In genomic region chr6:2880159-2880558, GRCh38 we compare ENCODE assay signal across 9 cellular contexts. TPM values are rescaled to one million over a fixed set of nuclear protein-coding genes. Genes with fewer than 3 reads are reported as not detected.
DNase-seq lines count a peak whose midpoint lies in the region; ATAC-seq, FAIRE-seq and TF ChIP-seq lines count a peak whose summit lies in the region.
"Not testable (repeated sequence)": the region's sequence is repeated elsewhere in the genome, so short reads cannot be mapped to it uniquely, and the experiment has no call there.
"Had no signal": no experiment of that assay in that cellular context is flagged by ENCODE, and none has a peak within 500 bp of the region (broad histone marks: within the 10 kb centered on the region; RNA-seq: fewer than 3 reads in every experiment).

No MANE protein-coding gene starts in this region.

- H3K4me2 ChIP-seq in BLaER1: peak overlapping the region; percentile 63
- H3K4me2 ChIP-seq in GM12878 (ENCODE audit: control insufficient read depth, insufficient read depth): peak overlapping the region; percentile 23; the same call in 1 of the 2 replicates

- in situ Hi-C loops in GM12878 (cut with MboI): not testable (repeated sequence)

- H3K4me1 Mint-ChIP-seq in T-helper 17 cell: peaks cover 66% of the 10 kb centered on the region
- peaks cover 68% of the 10 kb centered on the region for H3K4me1 Mint-ChIP-seq in activated CD8-positive, alpha-beta T cell treated with anti-CD3 and anti-CD28 coated beads for 36 hours (ENCODE audit: low read depth)
- H3K4me1 Mint-ChIP-seq in activated T-helper 2 cell treated with anti-CD3 and anti-CD28 coated beads, Interferon-gamma antibody, Interleukin-2, Interleukin-4, amounts not matched to agents 10 μg/mL and 5 μg/mL and 100 μg/mL, durations not matched to agents 14 hours and 24 hours and 36 hours (ENCODE audit: low read depth): peaks cover 65% of the 10 kb centered on the region
- H3K4me1 Mint-ChIP-seq in memory B cell: peaks cover 69% of the 10 kb centered on the region
- H3K4me1 Mint-ChIP-seq in stimulated activated memory B cell treated with anti-CD40 and anti-IgM and Interleukin-4, amounts not matched to agents 10 μg/mL and 1 μg/mL and 100 μg/mL, for 72 hours: peaks cover 93% of the 10 kb centered on the region

- CTCF ChIA-PET in activated CD8-positive, alpha-beta T cell treated with anti-CD3 and anti-CD28 coated beads for 36 hours (lab: Charles Lee): interaction anchor here (0.8 to 3.3 kb wide), 9 partner anchors 11 to 109 kb away, joined by 3 to 9 read pairs (median 4); no protein-coding TSS in a partner anchor
- CTCF ChIA-PET in GM12878 (lab: Yijun Ruan, JAX): interaction anchor here (0.8 to 2.8 kb wide), 7 partner anchors 11 to 24 kb away, joined by 3 to 17 read pairs (median 8); no protein-coding TSS in a partner anchor

- H3K4me1 ChIP-seq in BLaER1 (peaks cover 73% of the 10 kb centered on the region), GM12878 (ENCODE audit: control insufficient read depth, insufficient read depth, low read length) (peaks cover 19% of the 10 kb centered on the region)

- not testable (repeated sequence) for H3K27me3 ChIP-seq in BLaER1; GM12878 (replicated peaks in 1 of 2; ENCODE audit: control insufficient read depth in 2 of 2, insufficient read depth in 2 of 2, low read length in 1 of 2)

- H3K27me3 Mint-ChIP-seq in T-helper 17 cell; activated CD8-positive, alpha-beta T cell treated with anti-CD3 and anti-CD28 coated beads for 36 hours; activated T-helper 2 cell treated with anti-CD3 and anti-CD28 coated beads, Interferon-gamma antibody, Interleukin-2, Interleukin-4, amounts not matched to agents 10 μg/mL and 5 μg/mL and 100 μg/mL, durations not matched to agents 14 hours and 24 hours and 36 hours (ENCODE audit: low read depth); memory B cell; stimulated activated memory B cell treated with anti-CD40 and anti-IgM and Interleukin-4, amounts not matched to agents 10 μg/mL and 1 μg/mL and 100 μg/mL, for 72 hours: not testable (repeated sequence)

- H3K9me3 Mint-ChIP-seq in activated CD8-positive, alpha-beta T cell treated with anti-CD3 and anti-CD28 coated beads for 36 hours: peaks cover 15% of the 10 kb centered on the region
- H3K9me3 Mint-ChIP-seq in activated T-helper 2 cell treated with anti-CD3 and anti-CD28 coated beads, Interferon-gamma antibody, Interleukin-2, Interleukin-4, amounts not matched to agents 10 μg/mL and 5 μg/mL and 100 μg/mL, durations not matched to agents 14 hours and 24 hours and 36 hours; memory B cell; stimulated activated memory B cell treated with anti-CD40 and anti-IgM and Interleukin-4, amounts not matched to agents 10 μg/mL and 1 μg/mL and 100 μg/mL, for 72 hours: not testable (repeated sequence)

- not testable (repeated sequence) for H3K27ac ChIP-seq in BLaER1; GM12878 (ENCODE audit: control insufficient read depth, insufficient read depth)

- not testable (repeated sequence) for DNase-seq in GM18507 (ENCODE audit: extremely low spot score, insufficient read length, low read depth); T-helper 17 cell; activated T-helper 2 cell treated with anti-CD3 and anti-CD28 coated beads, Interferon-gamma antibody, Interleukin-2, Interleukin-4, amounts not matched to agents 10 μg/mL and 5 μg/mL and 100 μg/mL, durations not matched to agents 14 hours and 24 hours and 36 hours (ENCODE audit: low spot score); GM12878 (ENCODE audit: low read depth, low spot score); memory B cell (ENCODE audit: low spot score in 2 of 2)
- DNase-seq in activated CD8-positive, alpha-beta T cell treated with anti-CD3 and anti-CD28 coated beads for 36 hours: peak; percentile 50

- TF ChIP-seq RAD21 in GM12878 (IDR thresholded peaks at IDR 0.05; ENCODE audit: insufficient read depth, low read depth, low read length): not testable (repeated sequence)

- SMC1A ChIA-PET in GM12878 (lab: Charles Lee; ENCODE audit: uncharacterized antibody, unreplicated experiment): interaction anchor here (0.6 to 2.3 kb wide), 7 partner anchors 8 to 849 kb away, joined by 3 to 28 read pairs (median 3); partner anchors contain the start of gene SERPINB1

- BruUV-seq in GM12878 (replicated peaks; lab: Mats Ljungman, UMichigan): TSS peak; percentile 47

- TF ChIP-seq CTCF in activated CD8-positive, alpha-beta T cell treated with anti-CD3 and anti-CD28 coated beads for 36 hours (IDR thresholded peaks at IDR 0.05); GM12878 (IDR thresholded peaks at IDR 0.05 in 2 of 3, conservative IDR thresholded peaks at IDR 0.05 in 1 of 3; ENCODE audit: control insufficient read depth in 2 of 3, extremely low read depth in 1 of 3, insufficient read depth in 1 of 3, low read depth in 3 of 3, low read length in 3 of 3): not testable (repeated sequence)

- not testable (repeated sequence) for H3K9me3 ChIP-seq in BLaER1; T-helper 17 cell (ENCODE audit: control insufficient read depth, low read length, poor library complexity, severe bottlenecking); GM12878 (replicated peaks; ENCODE audit: control insufficient read depth, insufficient read depth, low read length)

- peak; percentile 44 for ATAC-seq in T-helper 17 cell
- peak; percentile 53 for ATAC-seq in activated CD8-positive, alpha-beta T cell treated with anti-CD3 and anti-CD28 coated beads for 36 hours
- ATAC-seq in GM12878; memory B cell (ENCODE audit: low read depth); stimulated activated memory B cell treated with anti-CD40 and anti-IgM and Interleukin-4, amounts not matched to agents 10 μg/mL and 1 μg/mL and 100 μg/mL, for 72 hours: not testable (repeated sequence)

- not testable (repeated sequence) for H3K79me2 ChIP-seq in GM12878 (ENCODE audit: control insufficient read depth, insufficient read depth, low read length)

- H3K4me3 ChIP-seq in BLaER1, GM12878: not testable (repeated sequence)

- RAD21 ChIA-PET in GM12878 (lab: Charles Lee; ENCODE audit: unreplicated experiment): interaction anchor here (1.5 to 1.9 kb wide), 2 partner anchors 19 to 31 kb away, joined by 3 to 6 read pairs; no protein-coding TSS in a partner anchor

- H3K36me3 ChIP-seq in BLaER1; GM12878 (ENCODE audit: control insufficient read depth in 2 of 2, insufficient read depth in 2 of 2, low read length in 1 of 2): not testable (repeated sequence)

- peak; percentile 33 for FAIRE-seq in GM18507 (lab: Jason Lieb, UNC)
- FAIRE-seq in GM12878 (lab: Jason Lieb, UNC): not testable (repeated sequence)

- not testable (repeated sequence) for TF ChIP-seq EP300 in GM12878 (IDR thresholded peaks at IDR 0.05; ENCODE audit: borderline replicate concordance in 1 of 2, control insufficient read depth in 1 of 2, low read depth in 2 of 2, low read length in 2 of 2)

- H3K4me3 Mint-ChIP-seq in T-helper 17 cell: peak overlapping the region; percentile 69
- H3K4me3 Mint-ChIP-seq in activated CD8-positive, alpha-beta T cell treated with anti-CD3 and anti-CD28 coated beads for 36 hours: peak overlapping the region; percentile 60
- peak overlapping the region; percentile 19 for H3K4me3 Mint-ChIP-seq in activated T-helper 2 cell treated with anti-CD3 and anti-CD28 coated beads, Interferon-gamma antibody, Interleukin-2, Interleukin-4, amounts not matched to agents 10 μg/mL and 5 μg/mL and 100 μg/mL, durations not matched to agents 14 hours and 24 hours and 36 hours (ENCODE audit: low read depth)
- H3K4me3 Mint-ChIP-seq in memory B cell: peak overlapping the region; percentile 70
- peak overlapping the region; percentile 70 for H3K4me3 Mint-ChIP-seq in stimulated activated memory B cell treated with anti-CD40 and anti-IgM and Interleukin-4, amounts not matched to agents 10 μg/mL and 1 μg/mL and 100 μg/mL, for 72 hours

- POLR2A ChIA-PET in activated CD8-positive, alpha-beta T cell treated with anti-CD3 and anti-CD28 coated beads for 36 hours (lab: Charles Lee): interaction anchor here (1.3 to 1.7 kb wide), 2 partner anchors 12 to 17 kb away, joined by 4 to 6 read pairs; no protein-coding TSS in a partner anchor
- POLR2A ChIA-PET in GM12878 (lab: Charles Lee): interaction anchor here (1.7 to 2.6 kb wide), 2 partner anchors 23 to 25 kb away, joined by 4 to 8 read pairs; no protein-coding TSS in a partner anchor

- H3K9ac ChIP-seq in BLaER1; GM12878 (ENCODE audit: control insufficient read depth, insufficient read depth, low read length): not testable (repeated sequence)

- not testable (repeated sequence) for H3K36me3 Mint-ChIP-seq in T-helper 17 cell (ENCODE audit: low read depth); memory B cell
- H3K36me3 Mint-ChIP-seq in activated CD8-positive, alpha-beta T cell treated with anti-CD3 and anti-CD28 coated beads for 36 hours (ENCODE audit: low read depth): peaks cover 17% of the 10 kb centered on the region
- peaks cover 38% of the 10 kb centered on the region for H3K36me3 Mint-ChIP-seq in activated T-helper 2 cell treated with anti-CD3 and anti-CD28 coated beads, Interferon-gamma antibody, Interleukin-2, Interleukin-4, amounts not matched to agents 10 μg/mL and 5 μg/mL and 100 μg/mL, durations not matched to agents 14 hours and 24 hours and 36 hours (ENCODE audit: low read depth)
- H3K36me3 Mint-ChIP-seq in stimulated activated memory B cell treated with anti-CD40 and anti-IgM and Interleukin-4, amounts not matched to agents 10 μg/mL and 1 μg/mL and 100 μg/mL, for 72 hours: peaks cover 33% of the 10 kb centered on the region

- H2AFZ ChIP-seq in GM12878 (ENCODE audit: control insufficient read depth, low read depth, low read length): not testable (repeated sequence)

- not testable (repeated sequence) for TF ChIP-seq POLR2A in GM12878 (IDR thresholded peaks at IDR 0.05; ENCODE audit: low read depth, low read length)

- 21% methylated on average over 2 of the region's 2 CpGs for WGBS in GM12878 (ENCODE audit: insufficient coverage, insufficient replicate concordance, low lambda C conversion rate, missing lambda C conversion rate)

- intact Hi-C loops in activated CD8-positive, alpha-beta T cell treated with anti-CD3 and anti-CD28 coated beads for 36 hours (cut with micrococcal nuclease): not testable (repeated sequence)
- intact Hi-C loops in activated T-helper 2 cell treated with anti-CD3 and anti-CD28 coated beads, Interferon-gamma antibody, Interleukin-2, Interleukin-4, amounts not matched to agents 10 μg/mL and 5 μg/mL and 100 μg/mL, durations not matched to agents 14 hours and 24 hours and 36 hours (cut with micrococcal nuclease): loop anchor here (2.0 kb wide), 1 partner anchor 19 kb away; no protein-coding TSS in a partner anchor
- intact Hi-C loops in GM12878 (cut with micrococcal nuclease; ENCODE audit: unreplicated experiment): loop anchor here (2.0 kb wide), 1 partner anchor 17 kb away; no protein-coding TSS in a partner anchor

- H3K27ac Mint-ChIP-seq in T-helper 17 cell: peak overlapping the region; percentile 84
- peak overlapping the region; percentile 65 for H3K27ac Mint-ChIP-seq in activated CD8-positive, alpha-beta T cell treated with anti-CD3 and anti-CD28 coated beads for 36 hours
- H3K27ac Mint-ChIP-seq in activated T-helper 2 cell treated with anti-CD3 and anti-CD28 coated beads, Interferon-gamma antibody, Interleukin-2, Interleukin-4, amounts not matched to agents 10 μg/mL and 5 μg/mL and 100 μg/mL, durations not matched to agents 14 hours and 24 hours and 36 hours: peak overlapping the region; percentile 23
- H3K27ac Mint-ChIP-seq in memory B cell: peak overlapping the region; percentile 97
- H3K27ac Mint-ChIP-seq in stimulated activated memory B cell treated with anti-CD40 and anti-IgM and Interleukin-4, amounts not matched to agents 10 μg/mL and 1 μg/mL and 100 μg/mL, for 72 hours: peak overlapping the region; percentile 71

- H4K20me1 ChIP-seq in BLaER1; GM12878 (ENCODE audit: control insufficient read depth, insufficient read depth): not testable (repeated sequence)

RNA-seq across cellular contexts. Expression of gene SERPINB9, which starts 22.9 kb away (rescaled TPM):
- total RNA-seq in T-helper 17 cell (10 to 100 TPM; 32.9 to 37.7 TPM), GM12878 (2014; rRNA removed) (4.7 and 5.6 TPM in 2 replicates), GM12878 (2014; rRNA removed; fragmentation: Illumina TruSeq; extraction: Trizol) (5.4 and 5.5 TPM in 2 replicates), GM12878 (2021) (5.8 and 6.1 TPM in 2 replicates)
- total RNA-seq in activated CD8-positive, alpha-beta T cell treated with anti-CD3 and anti-CD28 coated beads for 36 hours: 10 to 100 TPM; 65.7 to 70.3 TPM
- total RNA-seq in activated T-helper 2 cell treated with anti-CD3 and anti-CD28 coated beads, Interferon-gamma antibody, Interleukin-2, Interleukin-4, amounts not matched to agents 10 μg/mL and 5 μg/mL and 100 μg/mL, durations not matched to agents 14 hours and 24 hours and 36 hours: 120 and 123 TPM in 2 replicates
- 63.2 and 66.0 TPM in 2 replicates for total RNA-seq in GM12878 (2013; cell fraction: nucleolus; rRNA removed)
- 7.8 TPM for polyA plus RNA-seq in GM12878 (2011; ENCODE audit: low read depth)
- polyA plus RNA-seq in GM12878 (2011; rRNA removed) (133 and 141 TPM in 2 replicates), GM12878 (2014; fragmentation: Illumina TruSeq; extraction: Trizol) (6.7 and 7.3 TPM in 2 replicates), GM12878 (2014; fragmentation: Nextera tagmentation; extraction: Ambion mirVana) (1 to 10 TPM; 2.0 to 3.7 TPM), GM12878 (2014; rRNA removed) (3.8 and 5.9 TPM in 2 replicates), GM12878 (2016; fragmentation: Nextera tagmentation; extraction: Ambion mirVana) (1 to 10 TPM; 4.1 to 4.2 TPM)
- polyA plus RNA-seq in GM12878 (2011; cell fraction: cytosol; rRNA removed): 94.6 and 110 TPM in 2 replicates
- 35.5 and 39.0 TPM in 2 replicates for polyA plus RNA-seq in GM12878 (2011; cell fraction: nucleus; rRNA removed)
- polyA plus RNA-seq in GM12878 (2012): 11.4 and 20.4 TPM in 2 replicates
- polyA minus RNA-seq in GM12878 (2011; rRNA and poly(A)+ RNA removed): 135 and 152 TPM in 2 replicates
- 57.1 and 64.0 TPM in 2 replicates for polyA minus RNA-seq in GM12878 (2011; cell fraction: cytosol; rRNA and poly(A)+ RNA removed)
- polyA minus RNA-seq in GM12878 (2011; cell fraction: nucleus; rRNA and poly(A)+ RNA removed): 21.2 and 30.0 TPM in 2 replicates
- total RNA-seq: H4 had no signal

RNA-seq across cellular contexts. Expression of gene SERPINB1, which starts 38.5 kb away (rescaled TPM):
- total RNA-seq in T-helper 17 cell (10 to 100 TPM; 39.2 to 44.4 TPM), GM12878 (2014; rRNA removed) (0.45 and 0.65 TPM in 2 replicates), GM12878 (2014; rRNA removed; fragmentation: Illumina TruSeq; extraction: Trizol) (0.67 and 0.88 TPM in 2 replicates), GM12878 (2021) (1.6 TPM in 2 replicates)
- 10 to 100 TPM; 55.8 to 60.0 TPM for total RNA-seq in activated CD8-positive, alpha-beta T cell treated with anti-CD3 and anti-CD28 coated beads for 36 hours
- 102 and 103 TPM in 2 replicates for total RNA-seq in activated T-helper 2 cell treated with anti-CD3 and anti-CD28 coated beads, Interferon-gamma antibody, Interleukin-2, Interleukin-4, amounts not matched to agents 10 μg/mL and 5 μg/mL and 100 μg/mL, durations not matched to agents 14 hours and 24 hours and 36 hours
- 0.67 and 1.0 TPM in 2 replicates for total RNA-seq in GM12878 (2013; cell fraction: nucleolus; rRNA removed)
- polyA plus RNA-seq in GM12878 (2011; ENCODE audit: low read depth): 0.76 TPM
- polyA plus RNA-seq in GM12878 (2011; rRNA removed) (2.4 and 3.5 TPM in 2 replicates), GM12878 (2014; fragmentation: Illumina TruSeq; extraction: Trizol) (1.1 and 3.2 TPM in 2 replicates), GM12878 (2014; fragmentation: Nextera tagmentation; extraction: Ambion mirVana) (1 to 10 TPM in 1 of 2 experiments, under 1 TPM in 1; 0.82 to 1.8 TPM), GM12878 (2014; rRNA removed) (0.71 and 0.85 TPM in 2 replicates), GM12878 (2016; fragmentation: Nextera tagmentation; extraction: Ambion mirVana) (under 1 TPM; 0.67 to 0.72 TPM)
- polyA plus RNA-seq in GM12878 (2011; cell fraction: cytosol; rRNA removed): 0.88 and 0.99 TPM in 2 replicates
- polyA plus RNA-seq in GM12878 (2011; cell fraction: nucleus; rRNA removed): 0.90 and 1.3 TPM in 2 replicates
- polyA plus RNA-seq in GM12878 (2012): 1.3 and 2.3 TPM in 2 replicates
- 1.1 and 1.8 TPM in 2 replicates for polyA minus RNA-seq in GM12878 (2011; rRNA and poly(A)+ RNA removed)
- 1.2 and 1.6 TPM in 2 replicates for polyA minus RNA-seq in GM12878 (2011; cell fraction: cytosol; rRNA and poly(A)+ RNA removed)
- 0.85 and 1.1 TPM in 2 replicates for polyA minus RNA-seq in GM12878 (2011; cell fraction: nucleus; rRNA and poly(A)+ RNA removed)

Comparison
In these comparisons a context has a peak if more than half of its experiments do, and no peak if none do; other contexts are left out.
1. H3K27ac Mint-ChIP-seq: peak in every context shown above with its lines; median percentile 97 in memory B cell; 84 in T-helper 17 cell; 71 in stimulated activated memory B cell treated with anti-CD40 and anti-IgM and Interleukin-4, amounts not matched to agents 10 μg/mL and 1 μg/mL and 100 μg/mL, for 72 hours; 65 in activated CD8-positive, alpha-beta T cell treated with anti-CD3 and anti-CD28 coated beads for 36 hours; 23 in activated T-helper 2 cell treated with anti-CD3 and anti-CD28 coated beads, Interferon-gamma antibody, Interleukin-2, Interleukin-4, amounts not matched to agents 10 μg/mL and 5 μg/mL and 100 μg/mL, durations not matched to agents 14 hours and 24 hours and 36 hours.
2. H3K4me3 Mint-ChIP-seq: peak in every context shown above with its lines; median percentile 70 in memory B cell; 70 in stimulated activated memory B cell treated with anti-CD40 and anti-IgM and Interleukin-4, amounts not matched to agents 10 μg/mL and 1 μg/mL and 100 μg/mL, for 72 hours; 69 in T-helper 17 cell; 60 in activated CD8-positive, alpha-beta T cell treated with anti-CD3 and anti-CD28 coated beads for 36 hours; 19 in activated T-helper 2 cell treated with anti-CD3 and anti-CD28 coated beads, Interferon-gamma antibody, Interleukin-2, Interleukin-4, amounts not matched to agents 10 μg/mL and 5 μg/mL and 100 μg/mL, durations not matched to agents 14 hours and 24 hours and 36 hours.
3. RNA of gene SERPINB1, which starts 38.5 kb away (total RNA-seq): 102 to 103 TPM in activated T-helper 2 cell treated with anti-CD3 and anti-CD28 coated beads, Interferon-gamma antibody, Interleukin-2, Interleukin-4, amounts not matched to agents 10 μg/mL and 5 μg/mL and 100 μg/mL, durations not matched to agents 14 hours and 24 hours and 36 hours, 55.8 to 60.0 TPM in activated CD8-positive, alpha-beta T cell treated with anti-CD3 and anti-CD28 coated beads for 36 hours and 39.2 to 44.4 TPM in T-helper 17 cell; 0.45 to 1.6 TPM in GM12878; every median in the first group is over 10 times any median in the second.